ENCODE assay signal across 17 cellular contexts in the genomic region with DNA sequence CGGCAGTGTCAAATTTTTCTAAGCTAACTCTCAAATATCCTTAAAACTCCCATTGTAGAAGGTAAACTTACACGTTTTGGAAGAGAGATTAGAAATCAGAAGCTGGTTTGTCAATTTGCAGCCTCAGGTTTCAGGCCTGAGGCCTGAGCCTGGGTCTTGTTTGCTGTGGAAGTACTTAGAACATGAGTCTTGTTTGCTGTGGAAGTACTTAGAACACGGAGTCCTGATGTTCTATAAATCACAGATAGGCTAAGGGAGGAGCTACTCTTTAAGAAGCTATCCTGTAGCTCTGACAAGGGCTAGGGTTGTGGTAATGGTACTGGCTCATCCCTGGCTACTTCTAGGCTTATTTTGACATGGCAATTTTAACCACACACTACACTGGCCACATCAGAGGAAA.
"Had no signal": no experiment of that assay in that cellular context is flagged by ENCODE, and none has a peak within 500 bp of the region (broad histone marks: within the 10 kb centered on the region; RNA-seq: fewer than 3 reads in every experiment).

No MANE protein-coding gene starts in this region.

- H3K36me3 ChIP-seq: thyroid gland, uterus had no signal

- H3K27me3 Mint-ChIP-seq: activated CD4-positive, alpha-beta T cell treated with anti-CD3 and anti-CD28 coated beads, Interleukin-2, amount 10 ng/mL, durations not matched to agents 24 days and 14 days; brain had no signal

- H3K27me3 ChIP-seq: thyroid gland, uterus had no signal

- H3K4me1 ChIP-seq: uterus had no signal

- H3K4me3 Mint-ChIP-seq: activated CD4-positive, alpha-beta T cell treated with anti-CD3 and anti-CD28 coated beads, Interleukin-2, amount 10 ng/mL, durations not matched to agents 24 days and 14 days; activated CD8-positive, alpha-beta T cell treated with anti-CD3 and anti-CD28 coated beads, Interleukin-2, amount 10 ng/mL, durations not matched to agents 7 days and 5 days; brain; nephron progenitor cell had no signal

- H3K9me3 Mint-ChIP-seq: activated CD4-positive, alpha-beta T cell treated with anti-CD3 and anti-CD28 coated beads, Interleukin-2, amount 10 ng/mL, durations not matched to agents 24 days and 14 days; activated naive CD4-positive, alpha-beta T cell treated with anti-CD3 and anti-CD28 coated beads, Interleukin-2, amount 50 U/mL, for 72 hours; brain; nephron progenitor cell had no signal

- H3K4me3 ChIP-seq: thyroid gland, uterus had no signal

- H3K9me3 ChIP-seq: thyroid gland, uterus had no signal

- H3K27ac ChIP-seq: thyroid gland, uterus had no signal

- H3K27ac Mint-ChIP-seq: activated CD4-positive, alpha-beta T cell treated with anti-CD3 and anti-CD28 coated beads, Interleukin-2, amount 10 ng/mL, durations not matched to agents 24 days and 14 days; activated CD8-positive, alpha-beta T cell treated with anti-CD3 and anti-CD28 coated beads, Interleukin-2, amount 10 ng/mL, durations not matched to agents 7 days and 5 days; brain; nephron progenitor cell had no signal

- DNase-seq: activated CD4-positive, alpha-beta T cell treated with anti-CD3 and anti-CD28 coated beads, Interleukin-2, amount 10 ng/mL, durations not matched to agents 24 days and 14 days; activated CD8-positive, alpha-beta T cell treated with anti-CD3 and anti-CD28 coated beads, Interleukin-2, amount 10 ng/mL, durations not matched to agents 7 days and 5 days; activated effector memory CD4-positive, alpha-beta T cell treated with anti-CD3 and anti-CD28 coated beads, Interleukin-2, amount 50 U/mL, for 16 hours; activated T-cell treated with anti-CD3 and anti-CD28 coated beads, Interleukin-2, amount 50 U/mL, for 48 hours; cortex of kidney; hypothalamus; nephron progenitor cell; nucleus accumbens; posterior cingulate gyrus; stimulated activated CD4-positive, alpha-beta T cell treated with anti-CD3 and anti-CD28 coated beads, Interleukin-12 subunit alpha, Interleukin-12 subunit beta, amount 100 ng/mL, for 4 hours; stimulated activated CD4-positive, alpha-beta T cell treated with anti-CD3 and anti-CD28 coated beads, Interleukin-1b, Interleukin-23, amount 100 ng/mL, for 48 hours; stimulated activated CD8-positive, alpha-beta memory T cell treated with anti-CD3 and anti-CD28 coated beads, Interleukin-4, amount 100 ng/mL, for 48 hours; stimulated activated naive CD4-positive, alpha-beta T cell; thyroid gland; uterus had no signal
